In the genomic region with DNA sequence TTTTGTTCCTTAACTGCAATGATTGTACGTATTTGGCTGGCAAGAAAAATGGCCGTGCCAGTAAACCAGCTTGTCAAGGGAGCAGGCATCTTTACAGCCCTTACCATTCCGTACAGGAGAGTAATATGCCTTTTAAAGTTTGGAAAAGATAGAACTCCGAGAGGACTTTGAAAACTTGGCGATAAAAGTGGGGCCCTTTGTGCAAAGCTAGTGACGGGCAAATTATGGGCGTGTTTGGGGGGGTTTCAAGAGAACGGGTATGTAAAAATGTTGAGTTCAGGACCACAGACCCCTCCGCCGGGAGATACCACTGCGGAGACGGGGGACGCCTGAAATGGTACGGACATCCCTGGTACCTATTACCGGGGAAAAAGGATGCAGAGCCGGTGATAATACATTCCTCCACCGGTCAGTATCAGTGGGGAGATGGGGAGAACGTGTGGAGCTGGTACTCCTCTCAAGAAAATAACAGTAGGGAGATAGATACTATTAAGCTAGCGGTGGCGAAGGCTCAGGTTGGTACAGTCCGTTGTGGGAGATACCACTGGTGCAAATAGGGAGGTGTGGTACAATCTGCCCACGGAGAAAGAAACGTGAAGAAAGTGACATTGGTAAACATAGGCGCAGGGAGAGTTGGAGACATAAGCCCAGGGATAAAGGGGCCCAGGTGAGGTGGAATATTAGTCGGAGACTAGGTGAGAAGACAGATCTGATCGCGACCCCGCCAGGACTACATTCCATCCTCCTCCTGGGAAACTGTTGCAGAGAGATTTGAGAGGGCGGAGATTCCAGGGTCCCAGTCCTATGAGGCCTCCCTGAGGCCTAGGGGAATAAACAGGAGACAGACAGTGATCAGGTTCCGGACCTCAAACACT, we compare ENCODE assay signal across 8 cellular contexts. TPM values are rescaled to one million over a fixed set of nuclear protein-coding genes. Genes with fewer than 3 reads are reported as not detected.
A peak's percentile ranks its signal among the peaks of the same experiment; 100 is the strongest.
DNase-seq lines count a peak whose midpoint lies in the region; ATAC-seq, FAIRE-seq and TF ChIP-seq lines count a peak whose summit lies in the region.

No MANE protein-coding gene starts in this region.

- no peaks in the 10 kb centered on the region for H3K27me3 Mint-ChIP-seq in mesothelial cell of epicardium (ENCODE audit: low read depth)

- peaks cover 4% of the 10 kb centered on the region for H3K4me1 Mint-ChIP-seq in mesothelial cell of epicardium

- no peak for TF ChIP-seq CTCF in GM13977 (IDR thresholded peaks at IDR 0.05; ENCODE audit: extremely low read depth, insufficient read depth, missing control alignments)
- TF ChIP-seq CTCF in mesothelial cell of epicardium (IDR thresholded peaks at IDR 0.05; ENCODE audit: unreplicated experiment): no peak

- DNase-seq in GM13977 (ENCODE audit: low spot score): peak; percentile 55
- DNase-seq in HTR-8/SVneo (ENCODE audit: insufficient read length, low spot score): peak; percentile 51
- peak; percentile 41 to 48 for DNase-seq in NOMO-1 (lab: John Stamatoyannopoulos, UW; ENCODE audit: unreplicated experiment in 2 of 2)
- DNase-seq in activated T-cell treated with anti-CD3 and anti-CD28 coated beads for 24 hours (ENCODE audit: low read depth): peak; percentile 65
- peak; percentile 76 for DNase-seq in epidermal melanocyte (ENCODE audit: insufficient read length, low spot score)
- DNase-seq in mesothelial cell of epicardium (ENCODE audit: low spot score in 2 of 2, unreplicated experiment in 2 of 2): peak in 1 of 2 experiments; percentile 74
- DNase-seq in stimulated activated CD8-positive, alpha-beta memory T cell treated with anti-CD3 and anti-CD28 coated beads, Interleukin-12 subunit alpha, Interleukin-12 subunit beta, amount 100 ng/mL, for 4 hours (ENCODE audit: low read depth): peak; percentile 50

- ATAC-seq in GM21717 (IDR thresholded peaks at IDR 0.05; ENCODE audit: unreplicated experiment): no peak

- H3K4me3 Mint-ChIP-seq in mesothelial cell of epicardium: peak overlapping the region; percentile 90

- FAIRE-seq in HTR-8/SVneo (lab: Jason Lieb, UNC): no peak

- H3K27ac Mint-ChIP-seq in mesothelial cell of epicardium: peak overlapping the region; percentile 99

- H3K9me3 Mint-ChIP-seq in mesothelial cell of epicardium: peaks cover 20% of the 10 kb centered on the region

- in situ Hi-C loops in GM13977 (cut with MboI; ENCODE audit: low pct_unique_long_range_greater_than_20kb, low sequenced_read_pairs, unreplicated experiment): loop anchor here (10.0 kb wide), 1 partner anchor 186 kb away; the partner anchor contains the start of gene ZNF81

- H3K36me3 Mint-ChIP-seq in mesothelial cell of epicardium: peaks cover 2% of the 10 kb centered on the region

RNA-seq across cellular contexts. Expression of gene SPACA5, which starts 14.5 kb away (rescaled TPM):
- not detected in 3 replicates for total RNA-seq in mesothelial cell of epicardium

RNA-seq across cellular contexts. Expression of gene ZNF182, which starts 17.5 kb away (rescaled TPM):
- 7.9 to 8.5 TPM (median 7.9 TPM) in 3 replicates for total RNA-seq in mesothelial cell of epicardium

RNA-seq across cellular contexts. Expression of gene ZNF630, which starts 50.2 kb away (rescaled TPM):
- 5.3 to 6.6 TPM (median 5.8 TPM) in 3 replicates for total RNA-seq in mesothelial cell of epicardium
